ENCODE assay signal across 11 cellular contexts in genomic region chr20:50034567-50035170, GRCh38. TPM values are rescaled to one million over a fixed set of nuclear protein-coding genes. Genes with fewer than 3 reads are reported as not detected.
DNase-seq lines count a peak whose midpoint lies in the region; ATAC-seq and TF ChIP-seq lines count a peak whose summit lies in the region.
"Had no signal": no experiment of that assay in that cellular context is flagged by ENCODE, and none has a peak within 500 bp of the region (broad histone marks: within the 10 kb centered on the region; RNA-seq: fewer than 3 reads in every experiment).

No MANE protein-coding gene starts in this region.

- no peaks in the 10 kb centered on the region for H3K36me3 ChIP-seq in effector memory CD4-positive, alpha-beta T cell (ENCODE audit: control insufficient read depth, insufficient read depth, low read length)

- no peak for TF ChIP-seq CTCF in brain (conservative IDR thresholded peaks at IDR 0.05)

- peaks cover 17% of the 10 kb centered on the region for H3K4me1 Mint-ChIP-seq in brain

- no peaks in the 10 kb centered on the region for H3K9me3 ChIP-seq in effector memory CD4-positive, alpha-beta T cell (ENCODE audit: control insufficient read depth, low read length)

- intact Hi-C loops in Right ventricle myocardium superior (cut with DNase I): no loop called here
- intact Hi-C loops in cardiac septum (cut with DNase I): no loop called here

- DNase-seq in Right ventricle myocardium superior (no peak), cardiac septum (ENCODE audit: low spot score) (no peak), kidney glomerular epithelial cell (lab: John Stamatoyannopoulos, UW) (peak; percentile 87), NCI-H2029 treated with DMSO at 0.1 percent for 48 hours (lab: John Stamatoyannopoulos, UW) (no peak), NOMO-1 (lab: John Stamatoyannopoulos, UW; ENCODE audit: unreplicated experiment in 2 of 2) (no peak)
- no peak for DNase-seq in effector memory CD4-positive, alpha-beta T cell
- DNase-seq: dorsolateral prefrontal cortex had no signal

- no peaks in the 10 kb centered on the region for H3K9me3 Mint-ChIP-seq in brain
- H3K9me3 Mint-ChIP-seq: T-helper 2 cell treated with Interferon-gamma antibody and Interleukin-4, amounts not matched to agents 5 μg/mL and 100 μg/mL, for 36 hours had no signal

- ATAC-seq in Right ventricle myocardium superior (ENCODE audit: poor library complexity): peak; percentile 70
- ATAC-seq in HG02571 (IDR thresholded peaks at IDR 0.05; ENCODE audit: unreplicated experiment): no peak

- no peaks in the 10 kb centered on the region for H3K36me3 Mint-ChIP-seq in brain

- no peak overlapping the region for H3K4me3 Mint-ChIP-seq in brain
- H3K4me3 Mint-ChIP-seq: T-helper 2 cell treated with Interferon-gamma antibody and Interleukin-4, amounts not matched to agents 5 μg/mL and 100 μg/mL, for 36 hours had no signal

- no peak overlapping the region for H3K4me3 ChIP-seq in effector memory CD4-positive, alpha-beta T cell (ENCODE audit: insufficient read depth, low read depth, low read length, poor library complexity, severe bottlenecking)
- H3K4me3 ChIP-seq: dorsolateral prefrontal cortex had no signal

- H3K4me1 ChIP-seq in effector memory CD4-positive, alpha-beta T cell (ENCODE audit: control insufficient read depth, insufficient read depth, low read length, poor library complexity, severe bottlenecking): no peaks in the 10 kb centered on the region

- H3K27me3 Mint-ChIP-seq in brain: peaks cover 10% of the 10 kb centered on the region

- H3K27me3 ChIP-seq in effector memory CD4-positive, alpha-beta T cell (replicated peaks; ENCODE audit: control insufficient read depth, insufficient read depth, low read length, poor library complexity, severe bottlenecking): no peaks in the 10 kb centered on the region
- H3K27me3 ChIP-seq: dorsolateral prefrontal cortex had no signal

- H3K27ac Mint-ChIP-seq in brain: peak overlapping the region in 3 of 5 experiments; percentile 30 to 65 (median 44)
- H3K27ac Mint-ChIP-seq: T-helper 2 cell treated with Interferon-gamma antibody and Interleukin-4, amounts not matched to agents 5 μg/mL and 100 μg/mL, for 36 hours had no signal

- no peak overlapping the region for H3K27ac ChIP-seq in effector memory CD4-positive, alpha-beta T cell (ENCODE audit: insufficient read depth, low read length, poor library complexity, severe bottlenecking)
- H3K27ac ChIP-seq: dorsolateral prefrontal cortex, KMS-11 had no signal

RNA-seq across cellular contexts. Expression of gene SNAI1, which starts 51.9 kb away (rescaled TPM):
- total RNA-seq in Right ventricle myocardium superior (0.81 TPM), cardiac septum (4.3 TPM)
- polyA plus RNA-seq in brain (ENCODE audit: insufficient read depth, low read depth, low replicate concordance): 6.0 TPM
